In genomic region chr5:140400730-140401361, GRCh38 we compare ENCODE assay signal across 1 cellular context.
TF ChIP-seq lines count a peak whose summit lies in the region.

No MANE protein-coding gene starts in this region.

TF ChIP-seq in HepG2, 621 proteins besides CTCF, POLR2A, EP300 and RAD21 (continued from another document and continues in another):
- TF ChIP-seq ZNF414 (CRISPR knock-in tag; IDR thresholded peaks at IDR 0.05) (peak; percentile 58; the same call in 1 of the 2 replicates), PLSCR1 (CRISPR knock-in tag; IDR thresholded peaks at IDR 0.05; ENCODE audit: borderline replicate concordance) (peak; percentile 78; the same call in 1 of the 2 replicates), PAWR (CRISPR knock-in tag; IDR thresholded peaks at IDR 0.05; ENCODE audit: borderline replicate concordance) (no peak), ZNF781 (CRISPR knock-in tag; IDR thresholded peaks at IDR 0.05; ENCODE audit: borderline replicate concordance, not compliant biosample characterization) (peak; percentile 17), ZBTB34 (CRISPR knock-in tag; IDR thresholded peaks at IDR 0.05) (no peak), ZBTB8A (CRISPR knock-in tag; IDR thresholded peaks at IDR 0.05; ENCODE audit: borderline replicate concordance, low read depth) (no peak), TAF15 (IDR thresholded peaks at IDR 0.05; ENCODE audit: low read depth, low read length, poor library complexity, severe bottlenecking) (no peak), TEF (CRISPR knock-in tag; IDR thresholded peaks at IDR 0.05) (0 out of 2 replicates have a peak, but pooled peaks have one; percentile 61), ARHGAP35 (CRISPR knock-in tag; IDR thresholded peaks at IDR 0.05; ENCODE audit: borderline replicate concordance) (peak; percentile 82), ZNF720 (CRISPR knock-in tag; IDR thresholded peaks at IDR 0.05) (peak; percentile 92; the same call in 1 of the 2 replicates), ZSCAN21 (CRISPR knock-in tag; IDR thresholded peaks at IDR 0.05; ENCODE audit: borderline replicate concordance) (peak; percentile 94), ZNF33A (CRISPR knock-in tag; IDR thresholded peaks at IDR 0.05; ENCODE audit: borderline replicate concordance) (no peak), HNRNPH1 (optimal IDR thresholded peaks at IDR 0.05; ENCODE audit: low read depth, low read length) (no peak), ZNF619 (CRISPR knock-in tag; IDR thresholded peaks at IDR 0.05) (peak; percentile 86; the same call in 1 of the 2 replicates), CENPT (CRISPR knock-in tag; IDR thresholded peaks at IDR 0.05; ENCODE audit: low read depth) (0 out of 2 replicates have a peak, but pooled peaks have one; percentile 76), ARNT (IDR thresholded peaks at IDR 0.05) (no peak), ZNF850 (CRISPR knock-in tag; conservative IDR thresholded peaks at IDR 0.05) (no peak), MXD3 (CRISPR knock-in tag; IDR thresholded peaks at IDR 0.05) (peak; percentile 92), NFE2 (CRISPR knock-in tag; IDR thresholded peaks at IDR 0.05) (peak; percentile 23; the same call in 1 of the 2 replicates), ZNF33B (CRISPR knock-in tag; IDR thresholded peaks at IDR 0.05) (peak; percentile 48; the same call in 1 of the 2 replicates), MIER3 (CRISPR knock-in tag; IDR thresholded peaks at IDR 0.05; ENCODE audit: borderline replicate concordance) (peak; percentile 77; the same call in 1 of the 2 replicates), POLR2G (IDR thresholded peaks at IDR 0.05; ENCODE audit: low read depth, low read length) (peak; percentile 56; the same call in 1 of the 2 replicates), ZNF580 (CRISPR knock-in tag; IDR thresholded peaks at IDR 0.05; ENCODE audit: borderline replicate concordance, low read depth) (peak; percentile 89; the same call in 1 of the 2 replicates), SIN3A (IDR thresholded peaks at IDR 0.05; ENCODE audit: borderline replicate concordance, low read depth, low read length) (peak; percentile 97), ZSCAN31 (CRISPR knock-in tag; IDR thresholded peaks at IDR 0.05; ENCODE audit: low read depth) (peak; percentile 37; the same call in 1 of the 2 replicates), ZNF354B (CRISPR knock-in tag; IDR thresholded peaks at IDR 0.05) (no peak), ZBTB7A (CRISPR knock-in tag; IDR thresholded peaks at IDR 0.05) (peak; percentile 72; the same call in 1 of the 2 replicates), ZNF878 (CRISPR knock-in tag; IDR thresholded peaks at IDR 0.05) (peak; percentile 95), ZNF253 (CRISPR knock-in tag; IDR thresholded peaks at IDR 0.05; ENCODE audit: borderline replicate concordance) (peak; percentile 94; the same call in 1 of the 2 replicates), ZNF20 (CRISPR knock-in tag; IDR thresholded peaks at IDR 0.05) (no peak), ZNF816 (CRISPR knock-in tag; IDR thresholded peaks at IDR 0.05; ENCODE audit: borderline replicate concordance) (peak; percentile 80; the same call in 1 of the 2 replicates), TOPORS (CRISPR knock-in tag; IDR thresholded peaks at IDR 0.05) (peak; percentile 47), ZNF230 (CRISPR knock-in tag; IDR thresholded peaks at IDR 0.05) (peak; percentile 65; the same call in 1 of the 2 replicates), BRCA1 (CRISPR knock-in tag; IDR thresholded peaks at IDR 0.05) (no peak), ZBTB14 (CRISPR knock-in tag; IDR thresholded peaks at IDR 0.05) (peak; percentile 59; the same call in 1 of the 2 replicates), GFI1 (CRISPR knock-in tag; IDR thresholded peaks at IDR 0.05; ENCODE audit: borderline replicate concordance) (no peak; the same call in none of the 2 replicates), RORA (CRISPR knock-in tag; IDR thresholded peaks at IDR 0.05) (no peak), ETV6 (CRISPR knock-in tag; conservative IDR thresholded peaks at IDR 0.05) (peak; percentile 95), CC2D1A (CRISPR knock-in tag; IDR thresholded peaks at IDR 0.05) (no peak), ARNTL (CRISPR knock-in tag; IDR thresholded peaks at IDR 0.05) (peak; percentile 58; the same call in 1 of the 2 replicates), TBP (CRISPR knock-in tag; IDR thresholded peaks at IDR 0.05) (no peak), ZNF577 (CRISPR knock-in tag; IDR thresholded peaks at IDR 0.05; ENCODE audit: borderline replicate concordance, low read depth) (no peak), ZNF296 (CRISPR knock-in tag; conservative IDR thresholded peaks at IDR 0.05) (peak; percentile 85; the same call in 1 of the 2 replicates), ZNF572 (CRISPR knock-in tag; IDR thresholded peaks at IDR 0.05) (no peak), ZNF34 (CRISPR knock-in tag; IDR thresholded peaks at IDR 0.05; ENCODE audit: borderline replicate concordance) (no peak), ZNF335 (CRISPR knock-in tag; IDR thresholded peaks at IDR 0.05) (peak; percentile 62; the same call in 1 of the 2 replicates), KLF6 (CRISPR knock-in tag; IDR thresholded peaks at IDR 0.05) (peak; percentile 88; the same call in 1 of the 2 replicates)
- TF ChIP-seq, protein P1, sequence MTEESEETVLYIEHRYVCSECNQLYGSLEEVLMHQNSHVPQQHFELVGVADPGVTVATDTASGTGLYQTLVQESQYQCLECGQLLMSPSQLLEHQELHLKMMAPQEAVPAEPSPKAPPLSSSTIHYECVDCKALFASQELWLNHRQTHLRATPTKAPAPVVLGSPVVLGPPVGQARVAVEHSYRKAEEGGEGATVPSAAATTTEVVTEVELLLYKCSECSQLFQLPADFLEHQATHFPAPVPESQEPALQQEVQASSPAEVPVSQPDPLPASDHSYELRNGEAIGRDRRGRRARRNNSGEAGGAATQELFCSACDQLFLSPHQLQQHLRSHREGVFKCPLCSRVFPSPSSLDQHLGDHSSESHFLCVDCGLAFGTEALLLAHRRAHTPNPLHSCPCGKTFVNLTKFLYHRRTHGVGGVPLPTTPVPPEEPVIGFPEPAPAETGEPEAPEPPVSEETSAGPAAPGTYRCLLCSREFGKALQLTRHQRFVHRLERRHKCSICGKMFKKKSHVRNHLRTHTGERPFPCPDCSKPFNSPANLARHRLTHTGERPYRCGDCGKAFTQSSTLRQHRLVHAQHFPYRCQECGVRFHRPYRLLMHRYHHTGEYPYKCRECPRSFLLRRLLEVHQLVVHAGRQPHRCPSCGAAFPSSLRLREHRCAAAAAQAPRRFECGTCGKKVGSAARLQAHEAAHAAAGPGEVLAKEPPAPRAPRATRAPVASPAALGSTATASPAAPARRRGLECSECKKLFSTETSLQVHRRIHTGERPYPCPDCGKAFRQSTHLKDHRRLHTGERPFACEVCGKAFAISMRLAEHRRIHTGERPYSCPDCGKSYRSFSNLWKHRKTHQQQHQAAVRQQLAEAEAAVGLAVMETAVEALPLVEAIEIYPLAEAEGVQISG (CRISPR knock-in tag; IDR thresholded peaks at IDR 0.05): peak; percentile 77; the same call in 1 of the 2 replicates
- TF ChIP-seq, protein P2, sequence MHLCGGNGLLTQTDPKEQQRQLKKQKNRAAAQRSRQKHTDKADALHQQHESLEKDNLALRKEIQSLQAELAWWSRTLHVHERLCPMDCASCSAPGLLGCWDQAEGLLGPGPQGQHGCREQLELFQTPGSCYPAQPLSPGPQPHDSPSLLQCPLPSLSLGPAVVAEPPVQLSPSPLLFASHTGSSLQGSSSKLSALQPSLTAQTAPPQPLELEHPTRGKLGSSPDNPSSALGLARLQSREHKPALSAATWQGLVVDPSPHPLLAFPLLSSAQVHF (CRISPR knock-in tag; IDR thresholded peaks at IDR 0.05): 0 out of 2 replicates have a peak, but pooled peaks have one; percentile 22
- TF ChIP-seq, protein P3, sequence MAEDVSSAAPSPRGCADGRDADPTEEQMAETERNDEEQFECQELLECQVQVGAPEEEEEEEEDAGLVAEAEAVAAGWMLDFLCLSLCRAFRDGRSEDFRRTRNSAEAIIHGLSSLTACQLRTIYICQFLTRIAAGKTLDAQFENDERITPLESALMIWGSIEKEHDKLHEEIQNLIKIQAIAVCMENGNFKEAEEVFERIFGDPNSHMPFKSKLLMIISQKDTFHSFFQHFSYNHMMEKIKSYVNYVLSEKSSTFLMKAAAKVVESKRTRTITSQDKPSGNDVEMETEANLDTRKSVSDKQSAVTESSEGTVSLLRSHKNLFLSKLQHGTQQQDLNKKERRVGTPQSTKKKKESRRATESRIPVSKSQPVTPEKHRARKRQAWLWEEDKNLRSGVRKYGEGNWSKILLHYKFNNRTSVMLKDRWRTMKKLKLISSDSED (CRISPR knock-in tag; IDR thresholded peaks at IDR 0.05): 0 out of 2 replicates have a peak, but pooled peaks have one; percentile 74
- TF ChIP-seq, protein P4, sequence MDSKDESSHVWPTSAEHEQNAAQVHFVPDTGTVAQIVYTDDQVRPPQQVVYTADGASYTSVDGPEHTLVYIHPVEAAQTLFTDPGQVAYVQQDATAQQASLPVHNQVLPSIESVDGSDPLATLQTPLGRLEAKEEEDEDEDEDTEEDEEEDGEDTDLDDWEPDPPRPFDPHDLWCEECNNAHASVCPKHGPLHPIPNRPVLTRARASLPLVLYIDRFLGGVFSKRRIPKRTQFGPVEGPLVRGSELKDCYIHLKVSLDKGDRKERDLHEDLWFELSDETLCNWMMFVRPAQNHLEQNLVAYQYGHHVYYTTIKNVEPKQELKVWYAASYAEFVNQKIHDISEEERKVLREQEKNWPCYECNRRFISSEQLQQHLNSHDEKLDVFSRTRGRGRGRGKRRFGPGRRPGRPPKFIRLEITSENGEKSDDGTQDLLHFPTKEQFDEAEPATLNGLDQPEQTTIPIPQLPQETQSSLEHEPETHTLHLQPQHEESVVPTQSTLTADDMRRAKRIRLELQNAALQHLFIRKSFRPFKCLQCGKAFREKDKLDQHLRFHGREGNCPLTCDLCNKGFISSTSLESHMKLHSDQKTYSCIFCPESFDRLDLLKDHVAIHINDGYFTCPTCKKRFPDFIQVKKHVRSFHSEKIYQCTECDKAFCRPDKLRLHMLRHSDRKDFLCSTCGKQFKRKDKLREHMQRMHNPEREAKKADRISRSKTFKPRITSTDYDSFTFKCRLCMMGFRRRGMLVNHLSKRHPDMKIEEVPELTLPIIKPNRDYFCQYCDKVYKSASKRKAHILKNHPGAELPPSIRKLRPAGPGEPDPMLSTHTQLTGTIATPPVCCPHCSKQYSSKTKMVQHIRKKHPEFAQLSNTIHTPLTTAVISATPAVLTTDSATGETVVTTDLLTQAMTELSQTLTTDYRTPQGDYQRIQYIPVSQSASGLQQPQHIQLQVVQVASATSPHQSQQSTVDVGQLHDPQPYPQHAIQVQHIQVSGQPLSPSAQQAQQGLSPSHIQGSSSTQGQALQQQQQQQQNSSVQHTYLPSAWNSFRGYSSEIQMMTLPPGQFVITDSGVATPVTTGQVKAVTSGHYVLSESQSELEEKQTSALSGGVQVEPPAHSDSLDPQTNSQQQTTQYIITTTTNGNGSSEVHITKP (CRISPR knock-in tag; IDR thresholded peaks at IDR 0.05; ENCODE audit: low read depth): peak; percentile 16; the same call in 1 of the 2 replicates
- TF ChIP-seq, protein P5, sequence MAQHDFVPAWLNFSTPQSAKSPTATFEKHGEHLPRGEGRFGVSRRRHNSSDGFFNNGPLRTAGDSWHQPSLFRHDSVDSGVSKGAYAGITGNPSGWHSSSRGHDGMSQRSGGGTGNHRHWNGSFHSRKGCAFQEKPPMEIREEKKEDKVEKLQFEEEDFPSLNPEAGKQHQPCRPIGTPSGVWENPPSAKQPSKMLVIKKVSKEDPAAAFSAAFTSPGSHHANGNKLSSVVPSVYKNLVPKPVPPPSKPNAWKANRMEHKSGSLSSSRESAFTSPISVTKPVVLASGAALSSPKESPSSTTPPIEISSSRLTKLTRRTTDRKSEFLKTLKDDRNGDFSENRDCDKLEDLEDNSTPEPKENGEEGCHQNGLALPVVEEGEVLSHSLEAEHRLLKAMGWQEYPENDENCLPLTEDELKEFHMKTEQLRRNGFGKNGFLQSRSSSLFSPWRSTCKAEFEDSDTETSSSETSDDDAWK (CRISPR knock-in tag; IDR thresholded peaks at IDR 0.05): no peak
